In the genomic region with DNA sequence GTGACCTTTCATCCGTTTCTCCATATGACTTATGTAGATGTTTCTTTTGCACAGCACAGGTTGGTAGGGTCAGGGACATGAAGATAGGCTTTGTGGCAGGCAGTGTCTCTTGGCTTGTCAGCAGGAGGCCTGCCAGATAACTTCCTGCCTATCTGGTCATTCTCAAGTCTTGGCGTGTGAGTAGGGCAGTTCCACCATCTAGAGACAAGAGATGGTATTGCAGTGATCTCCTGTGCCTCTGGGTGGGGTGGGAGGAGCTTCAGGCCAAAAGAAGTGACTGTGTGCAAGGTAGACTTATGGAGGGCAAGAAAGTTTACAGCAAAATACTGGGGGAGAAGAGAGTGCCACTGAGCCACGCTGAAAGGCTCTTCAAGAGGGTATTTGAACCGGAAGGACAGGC, we compare ENCODE assay signal across 8 cellular contexts. TPM values are rescaled to one million over a fixed set of nuclear protein-coding genes. Genes with fewer than 3 reads are reported as not detected.
DNase-seq lines count a peak whose midpoint lies in the region; ATAC-seq and TF ChIP-seq lines count a peak whose summit lies in the region.

No MANE protein-coding gene starts in this region.

- peak; percentile 38 for ATAC-seq in GM18508 (IDR thresholded peaks at IDR 0.05; ENCODE audit: insufficient read depth, unreplicated experiment)
- peak; percentile 87 for ATAC-seq in HG02981 (IDR thresholded peaks at IDR 0.05; ENCODE audit: unreplicated experiment)
- ATAC-seq in activated B cell treated with CpG ODN at 0.5 μM for 24 hours (ENCODE audit: low read depth), result peak; percentile 87

- TF ChIP-seq CTCF in activated B cell treated with CpG ODN at 0.5 μM for 24 hours (IDR thresholded peaks at IDR 0.05), result no peak

- peak; percentile 96 for DNase-seq in AG08395 (ENCODE audit: low spot score)
- DNase-seq in NCI-H2196 (lab: John Stamatoyannopoulos, UW; ENCODE audit: unreplicated experiment), result peak; percentile 50
- DNase-seq in activated B cell treated with CpG ODN at 0.5 μM for 24 hours, result peak; percentile 40
- peak; percentile 79 for DNase-seq in central memory CD4-positive, alpha-beta T cell
- DNase-seq in left kidney (ENCODE audit: low read depth, low spot score), result peak; percentile 91
- peak; percentile 60 for DNase-seq in stimulated activated CD4-positive, alpha-beta T cell treated with anti-CD3 and anti-CD28 coated beads, Interleukin-4, amount 100 ng/mL, for 1 hour

- peaks cover 82% of the 10 kb centered on the region for H3K4me1 Mint-ChIP-seq in activated B cell treated with CpG ODN at 0.5 μM for 24 hours

- CTCF ChIA-PET in activated B cell treated with CpG ODN at 0.5 μM for 24 hours (lab: Charles Lee), result interaction anchor here (0.7 to 4.3 kb wide), 24 partner anchors 11 to 1066 kb away, joined by 3 to 114 read pairs (median 4); a partner anchor contains a TSS

- intact Hi-C loops in activated B cell treated with CpG ODN at 0.5 μM for 24 hours (cut with micrococcal nuclease), result loop anchor here (1.0 to 2.0 kb wide), 6 partner anchors 11 to 291 kb away; a partner anchor contains a TSS

- H3K9me3 Mint-ChIP-seq in activated B cell treated with CpG ODN at 0.5 μM for 24 hours, result no peaks in the 10 kb centered on the region

- peak overlapping the region; percentile 12 for H3K4me3 Mint-ChIP-seq in activated B cell treated with CpG ODN at 0.5 μM for 24 hours

- peak overlapping the region; percentile 73 for H3K27ac Mint-ChIP-seq in activated B cell treated with CpG ODN at 0.5 μM for 24 hours

- peaks cover 41% of the 10 kb centered on the region for H3K36me3 Mint-ChIP-seq in activated B cell treated with CpG ODN at 0.5 μM for 24 hours (ENCODE audit: low read depth)

- POLR2A ChIA-PET in activated B cell treated with CpG ODN at 0.5 μM for 24 hours (lab: Charles Lee), result interaction anchor here (0.8 to 2.6 kb wide), 9 partner anchors 10 to 1345 kb away, joined by 3 to 39 read pairs (median 6); a partner anchor contains a TSS

- no peaks in the 10 kb centered on the region for H3K27me3 Mint-ChIP-seq in activated B cell treated with CpG ODN at 0.5 μM for 24 hours

RNA-seq across cellular contexts. Expression of a gene that starts 11.0 kb away (rescaled TPM):
- total RNA-seq in activated B cell treated with CpG ODN at 0.5 μM for 24 hours, result 24.1 and 24.4 TPM in 2 replicates

RNA-seq across cellular contexts. Expression of a gene that starts 24.8 kb away (rescaled TPM):
- 0.58 and 1.4 TPM in 2 replicates for total RNA-seq in activated B cell treated with CpG ODN at 0.5 μM for 24 hours

Comparison
In these comparisons a context has a peak if more than half of its experiments do, and no peak if none do; other contexts are left out.
1. Peak in every context shown above with its lines: DNase-seq and ATAC-seq.
2. DNase-seq: peak in every context shown above with its lines; median percentile 96 in AG08395; 91 in left kidney; 79 in central memory CD4-positive, alpha-beta T cell; 60 in stimulated activated CD4-positive, alpha-beta T cell treated with anti-CD3 and anti-CD28 coated beads, Interleukin-4, amount 100 ng/mL, for 1 hour; 50 in NCI-H2196; 40 in activated B cell treated with CpG ODN at 0.5 μM for 24 hours.